In the genomic region with DNA sequence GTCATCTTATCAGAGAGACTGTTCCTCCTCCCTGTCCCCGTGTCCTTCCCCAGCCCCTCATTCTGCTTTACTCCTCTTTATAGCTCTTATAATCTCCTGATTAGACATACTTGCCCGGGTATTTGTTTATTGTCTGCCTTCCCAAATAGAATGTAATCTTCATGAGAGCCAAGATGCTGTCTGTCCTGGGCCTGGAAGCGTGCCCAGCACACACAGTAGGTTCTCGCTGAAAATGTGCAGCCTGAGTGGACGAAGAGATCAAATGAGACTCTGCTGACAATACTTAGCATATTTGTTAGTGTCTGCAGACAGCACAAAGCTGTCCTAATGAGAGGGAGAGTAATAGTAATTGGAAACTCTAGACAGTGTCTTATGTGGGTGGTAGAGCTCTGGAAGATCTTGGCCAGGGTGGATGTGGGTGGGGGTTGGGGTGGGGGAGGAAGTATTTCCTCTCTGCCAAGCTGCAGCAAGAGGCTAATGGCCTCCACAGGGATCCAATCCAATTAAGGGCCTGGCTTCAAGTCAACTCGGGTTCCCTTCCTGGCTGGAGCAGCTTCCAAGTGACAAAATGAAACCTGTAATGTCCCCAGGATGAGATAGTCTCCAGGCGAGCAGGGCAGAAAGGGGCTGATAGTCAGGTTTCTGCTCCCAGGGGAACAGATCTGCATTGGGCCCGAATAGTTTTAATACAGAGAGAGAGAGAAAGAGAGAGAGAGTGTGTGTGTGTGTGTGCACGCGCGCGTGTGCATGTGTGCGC, we compare ENCODE assay signal across 9 cellular contexts. TPM values are rescaled to one million over a fixed set of nuclear protein-coding genes. Genes with fewer than 3 reads are reported as not detected.
DNase-seq lines count a peak whose midpoint lies in the region; ATAC-seq, FAIRE-seq and TF ChIP-seq lines count a peak whose summit lies in the region.
"Had no signal": no experiment of that assay in that cellular context is flagged by ENCODE, and none has a peak within 500 bp of the region (broad histone marks: within the 10 kb centered on the region; RNA-seq: fewer than 3 reads in every experiment).

No MANE protein-coding gene starts in this region.

- TF ChIP-seq CTCF in WI38 (IDR thresholded peaks at IDR 0.05; ENCODE audit: low read depth, low read length) (no peak), keratinocyte (optimal IDR thresholded peaks at IDR 0.05 in 1 of 3, IDR thresholded peaks at IDR 0.05 in 1 of 3, conservative IDR thresholded peaks at IDR 0.05 in 1 of 3; ENCODE audit: extremely low read depth in 1 of 3, insufficient read depth in 2 of 3, low read length in 3 of 3) (no peak)

- H3K4me3 Mint-ChIP-seq in IgD-negative memory B cell, result peak overlapping the region in 2 of 4 donors; percentile 81 to 86
- H3K4me3 Mint-ChIP-seq: activated CD4-positive, alpha-beta T cell treated with anti-CD3 and anti-CD28 coated beads for 36 hours had no signal

- H2AFZ ChIP-seq in keratinocyte (ENCODE audit: control insufficient read depth, low read length), result peak overlapping the region; percentile 64

- dilution Hi-C loops in keratinocyte (cut with MboI; ENCODE audit: extremely low pct_ligation_motif_present, low sequenced_read_pairs), result no loop called here

- DNase-seq in keratinocyte (ENCODE audit: low read depth, low spot score), result no peak
- no peak for DNase-seq in effector CD8-positive, alpha-beta T cell (lab: John Stamatoyannopoulos, UW)
- DNase-seq: activated CD4-positive, alpha-beta T cell treated with anti-CD3 and anti-CD28 coated beads for 36 hours had no signal

- H3K36me3 ChIP-seq in keratinocyte (ENCODE audit: control insufficient read depth in 2 of 2, extremely low read depth in 1 of 2, insufficient read depth in 2 of 2, low read length in 2 of 2), result no peaks in the 10 kb centered on the region

- peaks cover 2% of the 10 kb centered on the region for H3K36me3 Mint-ChIP-seq in IgD-negative memory B cell

- H3K79me2 ChIP-seq in keratinocyte (ENCODE audit: control insufficient read depth, insufficient read depth, low read length), result no peaks in the 10 kb centered on the region

- H3K4me3 ChIP-seq in WI38 (ENCODE audit: low read depth, low read length) (peak overlapping the region; percentile 13; the same call in 1 of the 2 replicates), keratinocyte (ENCODE audit: control insufficient read depth in 2 of 3, extremely low read depth in 1 of 3, insufficient read depth in 2 of 3, low read depth in 1 of 3, low read length in 3 of 3) (no peak overlapping the region)

- no peaks in the 10 kb centered on the region for H3K4me1 ChIP-seq in keratinocyte (ENCODE audit: control insufficient read depth, extremely low read depth, insufficient read depth, low read length)

- peaks cover 21 to 29% (median 22%) of the 10 kb centered on the region in 3 donors for H3K4me1 Mint-ChIP-seq in IgD-negative memory B cell

- H3K4me2 ChIP-seq in keratinocyte (ENCODE audit: control insufficient read depth, extremely low read depth, insufficient read depth, low read depth, low read length), result peak overlapping the region; percentile 7

- no peaks in the 10 kb centered on the region for H3K27me3 Mint-ChIP-seq in IgD-negative memory B cell
- H3K27me3 Mint-ChIP-seq: activated CD4-positive, alpha-beta T cell treated with anti-CD3 and anti-CD28 coated beads for 36 hours had no signal

- no peaks in the 10 kb centered on the region for H3K9me3 ChIP-seq in keratinocyte (ENCODE audit: control insufficient read depth, low read depth, low read length)

- no peaks in the 10 kb centered on the region for H3K27me3 ChIP-seq in keratinocyte (ENCODE audit: control insufficient read depth, extremely low read depth, insufficient read depth, low read length)

- no peaks in the 10 kb centered on the region for H4K20me1 ChIP-seq in keratinocyte (ENCODE audit: control insufficient read depth, extremely low read depth, insufficient read depth, low read length)

- H3K9ac ChIP-seq in keratinocyte (ENCODE audit: control insufficient read depth, extremely low read depth, insufficient read depth, low read length), result no peak overlapping the region

- ATAC-seq in HG03521 (IDR thresholded peaks at IDR 0.05; ENCODE audit: unreplicated experiment) (no peak), HG03097 (IDR thresholded peaks at IDR 0.05; ENCODE audit: low FRiP score, unreplicated experiment) (no peak), GM21576 (IDR thresholded peaks at IDR 0.05; ENCODE audit: unreplicated experiment) (no peak)
- ATAC-seq: activated CD4-positive, alpha-beta T cell treated with anti-CD3 and anti-CD28 coated beads for 36 hours had no signal

- no peaks in the 10 kb centered on the region for H3K9me3 Mint-ChIP-seq in IgD-negative memory B cell

- peak overlapping the region in 2 of 3 donors; percentile 27 to 31 for H3K27ac Mint-ChIP-seq in IgD-negative memory B cell
- H3K27ac Mint-ChIP-seq: activated CD4-positive, alpha-beta T cell treated with anti-CD3 and anti-CD28 coated beads for 36 hours had no signal

- H3K27ac ChIP-seq in keratinocyte (ENCODE audit: control insufficient read depth, insufficient read depth, low read length), result no peak overlapping the region
- peak overlapping the region; percentile 55 for H3K27ac ChIP-seq in temporal lobe (ENCODE audit: low read depth, low read length)

- H3K9me1 ChIP-seq in keratinocyte (ENCODE audit: control insufficient read depth, extremely low read depth, insufficient read depth, low read length), result no peaks in the 10 kb centered on the region

- FAIRE-seq in keratinocyte (lab: Jason Lieb, UNC), result no peak

RNA-seq across cellular contexts. Expression of a gene that starts 9.4 kb away (rescaled TPM):
- polyA plus RNA-seq in IgD-negative memory B cell, result 49.6 TPM
- 105 to 130 TPM (median 118 TPM) in 3 replicates for polyA plus RNA-seq in keratinocyte
- 69.7 TPM for polyA plus RNA-seq in keratinocyte (2011; ENCODE audit: low read depth)
- polyA plus RNA-seq in keratinocyte (2011; cell fraction: cytosol; rRNA removed), result 128 and 253 TPM in 2 replicates
- 123 and 148 TPM in 2 replicates for polyA plus RNA-seq in keratinocyte (2011; cell fraction: nucleus; rRNA removed)
- polyA plus RNA-seq in keratinocyte (2012; ENCODE audit: low replicate concordance), result 84.7 and 128 TPM in 2 replicates
- polyA minus RNA-seq in keratinocyte, result 20.3 to 93.1 TPM (median 67.2 TPM) in 3 replicates
- polyA minus RNA-seq in keratinocyte (2011; cell fraction: cytosol; rRNA and poly(A)+ RNA removed), result 163 TPM
- polyA minus RNA-seq in keratinocyte (2011; cell fraction: nucleus; rRNA and poly(A)+ RNA removed), result 80.9 and 173 TPM in 2 replicates
- 85.6 TPM for total RNA-seq in temporal lobe
